ENCODE assay signal across 36 cellular contexts in genomic region chr16:61460020-61460419, GRCh38.
"Had no signal": no experiment of that assay in that cellular context is flagged by ENCODE, and none has a peak within 500 bp of the region (broad histone marks: within the 10 kb centered on the region; RNA-seq: fewer than 3 reads in every experiment).

No MANE protein-coding gene starts in this region.

- H3K9me3 ChIP-seq: MG63 had no signal

- DNase-seq: Karpas-422, Kasumi-1, MG63, MM.1S, MV-4-11, NCI-H1048, NCI-H1092, NCI-H1092 treated with DMSO at 0.1 percent for 48 hours, NCI-H1105, NCI-H1105 treated with DMSO at 0.1 percent for 48 hours, NCI-H1417, NCI-H1417 treated with DMSO at 0.1 percent for 48 hours, NCI-H1436, NCI-H1436 treated with DMSO at 0.1 percent for 48 hours, NCI-H146, NCI-H1694, NCI-H1694 treated with DMSO at 0.1 percent for 48 hours, NCI-H187, NCI-H187 treated with DMSO at 0.1 percent for 48 hours, NCI-H1930, NCI-H2029, NCI-H2029 treated with DMSO at 0.1 percent for 48 hours, NCI-H2081, NCI-H2081 treated with DMSO at 0.1 percent for 48 hours, NCI-H2107, NCI-H2171, NCI-H2171 treated with DMSO at 0.1 percent for 48 hours, NCI-H2227 treated with DMSO at 0.1 percent for 48 hours, NCI-H226, NCI-H345, NCI-H446, NCI-H446 treated with DMSO at 0.1 percent for 48 hours, NCI-H510A, NCI-H510A treated with DMSO at 0.1 percent for 48 hours, NCI-H524 had no signal

- H3K27me3 ChIP-seq: MG63 had no signal

- H3K4me3 ChIP-seq: MG63 had no signal

- H3K4me2 ChIP-seq: KMS-11 had no signal

- H3K27ac ChIP-seq: KMS-11 had no signal

- H3K36me3 ChIP-seq: MG63 had no signal
